Comparison of ENCODE assay signal across 22 cellular contexts in the genomic region with DNA sequence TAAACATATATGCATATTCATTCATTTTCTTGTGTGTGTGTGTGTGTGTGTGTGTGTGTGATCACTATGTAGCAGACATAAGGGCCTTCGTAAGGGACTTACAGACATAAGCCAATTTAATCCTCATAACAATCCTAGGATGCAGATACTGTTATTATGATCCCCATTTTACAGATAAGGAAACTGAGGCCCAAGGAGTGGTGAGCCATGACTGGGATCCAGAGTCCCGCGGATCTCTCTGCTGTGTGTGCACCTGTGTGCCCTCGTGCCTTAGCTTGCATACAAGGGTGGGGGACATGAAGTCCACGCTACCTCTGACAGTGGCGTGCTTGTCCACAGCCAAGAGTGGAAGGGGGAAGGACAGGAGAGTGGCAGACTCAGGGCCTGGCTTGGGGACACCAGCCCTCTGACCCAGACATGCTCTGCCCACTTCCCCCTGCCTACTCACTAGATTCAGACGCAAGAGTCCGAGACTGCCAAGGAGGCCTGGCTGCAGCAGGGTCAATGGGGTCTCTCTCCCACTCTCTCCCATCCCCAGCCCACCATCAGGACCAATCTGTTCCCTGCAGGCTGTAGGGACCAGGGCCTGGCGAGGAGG. TPM values are rescaled to one million over a fixed set of nuclear protein-coding genes. Genes with fewer than 3 reads are reported as not detected.
DNase-seq lines count a peak whose midpoint lies in the region; ATAC-seq, FAIRE-seq and TF ChIP-seq lines count a peak whose summit lies in the region.
"Had no signal": no experiment of that assay in that cellular context is flagged by ENCODE, and none has a peak within 500 bp of the region (broad histone marks: within the 10 kb centered on the region; RNA-seq: fewer than 3 reads in every experiment).

No MANE protein-coding gene starts in this region.

- H3K36me3 ChIP-seq in gastrocnemius medialis (no peaks in the 10 kb centered on the region), small intestine (ENCODE audit: control insufficient read depth in 2 of 2, insufficient read depth in 2 of 2, low read length in 2 of 2) (no peaks in the 10 kb centered on the region)

- no peaks in the 10 kb centered on the region for H3K9me3 ChIP-seq in gastrocnemius medialis
- no peaks in the 10 kb centered on the region for H3K9me3 ChIP-seq in small intestine (ENCODE audit: control insufficient read depth, low read depth)

- no peak for DNase-seq in HTR-8/SVneo (ENCODE audit: insufficient read length, low spot score)
- no peak for DNase-seq in central memory CD8-positive, alpha-beta T cell (ENCODE audit: low spot score in 2 of 2)
- DNase-seq in gastrocnemius medialis, result peak in 1 of 2 donors; percentile 20
- DNase-seq in small intestine, result no peak
- no peak for DNase-seq in T-helper 2 cell treated with Interferon-gamma antibody and Interleukin-4, amounts not matched to agents 5 μg/mL and 100 μg/mL, for 36 hours (ENCODE audit: low spot score)
- DNase-seq in activated naive CD4-positive, alpha-beta T cell treated with anti-CD3 and anti-CD28 coated beads for 36 hours, result no peak
- no peak for DNase-seq in stimulated activated CD4-positive, alpha-beta T cell treated with anti-CD3 and anti-CD28 coated beads, Interleukin-1b, Interleukin-23, amount 100 ng/mL, for 48 hours
- DNase-seq: CD8-positive, alpha-beta memory T cell; GDM1; GOT3; MM.1S; NCI-H1092; NCI-H1436; NCI-H187 treated with DMSO at 0.1 percent for 48 hours; NCI-H226; NCI-H510A treated with DMSO at 0.1 percent for 48 hours; NCI-H748 treated with DMSO at 0.1 percent for 48 hours; NK-92 treated with Interleukin-12 subunit alpha and Interleukin-12 subunit beta, amount 100 ng/mL, for 24 hours; SIG-M5 had no signal

- peak overlapping the region; percentile 67 for H3K27ac Mint-ChIP-seq in central memory CD8-positive, alpha-beta T cell (ENCODE audit: low read depth)
- H3K27ac Mint-ChIP-seq in nephron, result peak overlapping the region; percentile 44 to 99 (median 84)
- H3K27ac Mint-ChIP-seq in T-helper 2 cell treated with Interferon-gamma antibody and Interleukin-4, amounts not matched to agents 5 μg/mL and 100 μg/mL, for 36 hours, result no peak overlapping the region
- no peak overlapping the region for H3K27ac Mint-ChIP-seq in activated naive CD4-positive, alpha-beta T cell treated with anti-CD3 and anti-CD28 coated beads for 36 hours

- H3K4me3 Mint-ChIP-seq in central memory CD8-positive, alpha-beta T cell, result no peak overlapping the region
- H3K4me3 Mint-ChIP-seq in nephron, result peak overlapping the region in 2 of 3 experiments; percentile 18 to 23
- no peak overlapping the region for H3K4me3 Mint-ChIP-seq in T-helper 2 cell treated with Interferon-gamma antibody and Interleukin-4, amounts not matched to agents 5 μg/mL and 100 μg/mL, for 36 hours
- H3K4me3 Mint-ChIP-seq in activated naive CD4-positive, alpha-beta T cell treated with anti-CD3 and anti-CD28 coated beads for 36 hours, result no peak overlapping the region
- H3K4me3 Mint-ChIP-seq: CD8-positive, alpha-beta memory T cell had no signal

- no peaks in the 10 kb centered on the region for H3K36me3 Mint-ChIP-seq in central memory CD8-positive, alpha-beta T cell (ENCODE audit: insufficient read depth)
- H3K36me3 Mint-ChIP-seq in nephron (ENCODE audit: low read depth), result no peaks in the 10 kb centered on the region
- H3K36me3 Mint-ChIP-seq in T-helper 2 cell treated with Interferon-gamma antibody and Interleukin-4, amounts not matched to agents 5 μg/mL and 100 μg/mL, for 36 hours (ENCODE audit: low read depth), result no peaks in the 10 kb centered on the region
- H3K36me3 Mint-ChIP-seq in activated naive CD4-positive, alpha-beta T cell treated with anti-CD3 and anti-CD28 coated beads for 36 hours (ENCODE audit: low read depth), result no peaks in the 10 kb centered on the region
- H3K36me3 Mint-ChIP-seq: CD8-positive, alpha-beta memory T cell had no signal

- no peak for TF ChIP-seq CTCF in nephron (IDR thresholded peaks at IDR 0.05; ENCODE audit: unreplicated experiment in 3 of 3)
- TF ChIP-seq CTCF in gastrocnemius medialis (IDR thresholded peaks at IDR 0.05 in 4 of 5, conservative IDR thresholded peaks at IDR 0.05 in 1 of 5), result no peak

- WGBS in small intestine, 3 donors, result 93 to 95% (median 94%) methylated on average over 9 of the region's 9 CpGs

- no peak for ATAC-seq in central memory CD8-positive, alpha-beta T cell (replicated peaks; ENCODE audit: extremely low read depth, poor library complexity, severe bottlenecking)
- no peak for ATAC-seq in gastrocnemius medialis

- FAIRE-seq in HTR-8/SVneo (lab: Jason Lieb, UNC) (peak; percentile 26), small intestine (lab: Jason Lieb, UNC) (no peak)
- FAIRE-seq: A204.1 had no signal

- intact Hi-C loops in gastrocnemius medialis (cut with DNase I; ENCODE audit: low total_unique reads), result loop anchor here (10.0 kb wide), 1 partner anchor 220 kb away; a partner anchor contains a TSS
- intact Hi-C loops in activated naive CD4-positive, alpha-beta T cell treated with anti-CD3 and anti-CD28 coated beads for 36 hours (cut with micrococcal nuclease), result no loop called here

- H3K27ac ChIP-seq in gastrocnemius medialis (peak overlapping the region; percentile 78 to 84 (median 82)), small intestine (ENCODE audit: low read depth in 1 of 2, low read length in 1 of 2) (no peak overlapping the region)
- H3K27ac ChIP-seq: C4-2B had no signal

- peaks cover 6% of the 10 kb centered on the region for H3K4me1 Mint-ChIP-seq in central memory CD8-positive, alpha-beta T cell
- H3K4me1 Mint-ChIP-seq in nephron, result peaks cover 42% of the 10 kb centered on the region
- H3K4me1 Mint-ChIP-seq in T-helper 2 cell treated with Interferon-gamma antibody and Interleukin-4, amounts not matched to agents 5 μg/mL and 100 μg/mL, for 36 hours (ENCODE audit: low read depth), result peaks cover 13% of the 10 kb centered on the region
- peaks cover 15% of the 10 kb centered on the region for H3K4me1 Mint-ChIP-seq in activated naive CD4-positive, alpha-beta T cell treated with anti-CD3 and anti-CD28 coated beads for 36 hours (ENCODE audit: low read depth)

- no peaks in the 10 kb centered on the region for H3K27me3 Mint-ChIP-seq in central memory CD8-positive, alpha-beta T cell
- no peaks in the 10 kb centered on the region for H3K27me3 Mint-ChIP-seq in nephron (ENCODE audit: low read depth)
- peaks cover 8% of the 10 kb centered on the region for H3K27me3 Mint-ChIP-seq in T-helper 2 cell treated with Interferon-gamma antibody and Interleukin-4, amounts not matched to agents 5 μg/mL and 100 μg/mL, for 36 hours (ENCODE audit: low read depth)
- no peaks in the 10 kb centered on the region for H3K27me3 Mint-ChIP-seq in activated naive CD4-positive, alpha-beta T cell treated with anti-CD3 and anti-CD28 coated beads for 36 hours (ENCODE audit: low read depth)

- no peaks in the 10 kb centered on the region for H3K9me3 Mint-ChIP-seq in central memory CD8-positive, alpha-beta T cell
- no peaks in the 10 kb centered on the region for H3K9me3 Mint-ChIP-seq in nephron
- H3K9me3 Mint-ChIP-seq in T-helper 2 cell treated with Interferon-gamma antibody and Interleukin-4, amounts not matched to agents 5 μg/mL and 100 μg/mL, for 36 hours, result no peaks in the 10 kb centered on the region
- H3K9me3 Mint-ChIP-seq in activated naive CD4-positive, alpha-beta T cell treated with anti-CD3 and anti-CD28 coated beads for 36 hours, result no peaks in the 10 kb centered on the region
- H3K9me3 Mint-ChIP-seq: CD8-positive, alpha-beta memory T cell had no signal

- TF ChIP-seq POLR2A in gastrocnemius medialis (IDR thresholded peaks at IDR 0.05), result no peak

- in situ Hi-C loops in gastrocnemius medialis (cut with MboI; ENCODE audit: low sequenced_read_pairs in 4 of 4), result loop anchor here in 1 of 4 donors (25.0 kb wide), 1 partner anchor 112 kb away; no protein-coding TSS in a partner anchor

- H3K27me3 ChIP-seq in gastrocnemius medialis, result no peaks in the 10 kb centered on the region
- no peaks in the 10 kb centered on the region for H3K27me3 ChIP-seq in small intestine (ENCODE audit: control insufficient read depth in 2 of 2, insufficient read depth in 2 of 2, low read length in 2 of 2)

- H3K4me3 ChIP-seq in gastrocnemius medialis, result no peak overlapping the region
- H3K4me3 ChIP-seq in small intestine (ENCODE audit: low read depth in 1 of 2, low read length in 2 of 2), result no peak overlapping the region

- H3K4me1 ChIP-seq in gastrocnemius medialis (peaks cover 36 to 42% of the 10 kb centered on the region in 2 donors), small intestine (ENCODE audit: control insufficient read depth in 2 of 2, insufficient read depth in 1 of 2, low read depth in 1 of 2, low read length in 1 of 2) (no peaks in the 10 kb centered on the region)

- CTCF ChIA-PET in activated naive CD4-positive, alpha-beta T cell treated with anti-CD3 and anti-CD28 coated beads for 36 hours (lab: Charles Lee), result interaction anchor here (0.9 to 3.6 kb wide), 4 partner anchors 8 to 154 kb away, joined by 3 to 14 read pairs (median 4); no protein-coding TSS in a partner anchor

RNA-seq across cellular contexts. Expression of a gene that starts 9.8 kb away (rescaled TPM):
- total RNA-seq in gastrocnemius medialis, result 100 to 1,000 TPM; 110 to 588 (median 420) TPM
- 1 to 10 TPM in 1 of 3 donors, not detected in 2; 1.5 TPM for polyA plus RNA-seq in small intestine
- not detected for total RNA-seq in activated naive CD4-positive, alpha-beta T cell treated with anti-CD3 and anti-CD28 coated beads for 36 hours
- total RNA-seq: CD8-positive, alpha-beta memory T cell had no signal
- polyA plus RNA-seq: CD8-positive, alpha-beta memory T cell had no signal

RNA-seq across cellular contexts. Expression of a gene that starts 14.2 kb away (rescaled TPM):
- under 1 TPM in 1 of 4 donors, not detected in 3; 0.63 TPM for total RNA-seq in gastrocnemius medialis
- 10 to 100 TPM; 17.6 to 63.9 (median 25.3) TPM for polyA plus RNA-seq in small intestine
- total RNA-seq in activated naive CD4-positive, alpha-beta T cell treated with anti-CD3 and anti-CD28 coated beads for 36 hours, result not detected
- total RNA-seq: CD8-positive, alpha-beta memory T cell had no signal
- polyA plus RNA-seq: CD8-positive, alpha-beta memory T cell had no signal

RNA-seq across cellular contexts. Expression of a gene that starts 19.4 kb away (rescaled TPM):
- 10 to 100 TPM; 42.5 to 60.2 (median 48.9) TPM for total RNA-seq in gastrocnemius medialis
- polyA plus RNA-seq in small intestine, result 10 to 100 TPM; 15.0 to 34.0 (median 16.2) TPM
- 10 to 100 TPM; 73.7 to 80.7 TPM for total RNA-seq in activated naive CD4-positive, alpha-beta T cell treated with anti-CD3 and anti-CD28 coated beads for 36 hours

Comparison
In these comparisons a context has a peak if more than half of its experiments do, and no peak if none do; other contexts are left out.
1. H3K27ac Mint-ChIP-seq: peak in central memory CD8-positive, alpha-beta T cell (single experiment) and nephron (3 of 3); none in T-helper 2 cell treated with Interferon-gamma antibody and Interleukin-4, amounts not matched to agents 5 μg/mL and 100 μg/mL, for 36 hours (single experiment) and activated naive CD4-positive, alpha-beta T cell treated with anti-CD3 and anti-CD28 coated beads for 36 hours (single experiment).
2. H3K4me3 Mint-ChIP-seq: peak in nephron (2 of 3); none in central memory CD8-positive, alpha-beta T cell (single experiment), T-helper 2 cell treated with Interferon-gamma antibody and Interleukin-4, amounts not matched to agents 5 μg/mL and 100 μg/mL, for 36 hours (single experiment) and activated naive CD4-positive, alpha-beta T cell treated with anti-CD3 and anti-CD28 coated beads for 36 hours (single experiment).
3. H3K27ac ChIP-seq: peak in gastrocnemius medialis (4 of 4); none in small intestine (0 of 2).
4. RNA of a gene that starts 9.8 kb away (total RNA-seq): 110 to 588 TPM in gastrocnemius medialis; not detected in activated naive CD4-positive, alpha-beta T cell treated with anti-CD3 and anti-CD28 coated beads for 36 hours; every median in the first group is over 100 times any median in the second.